ENCODE assay signal across 8 cellular contexts in the genomic region with DNA sequence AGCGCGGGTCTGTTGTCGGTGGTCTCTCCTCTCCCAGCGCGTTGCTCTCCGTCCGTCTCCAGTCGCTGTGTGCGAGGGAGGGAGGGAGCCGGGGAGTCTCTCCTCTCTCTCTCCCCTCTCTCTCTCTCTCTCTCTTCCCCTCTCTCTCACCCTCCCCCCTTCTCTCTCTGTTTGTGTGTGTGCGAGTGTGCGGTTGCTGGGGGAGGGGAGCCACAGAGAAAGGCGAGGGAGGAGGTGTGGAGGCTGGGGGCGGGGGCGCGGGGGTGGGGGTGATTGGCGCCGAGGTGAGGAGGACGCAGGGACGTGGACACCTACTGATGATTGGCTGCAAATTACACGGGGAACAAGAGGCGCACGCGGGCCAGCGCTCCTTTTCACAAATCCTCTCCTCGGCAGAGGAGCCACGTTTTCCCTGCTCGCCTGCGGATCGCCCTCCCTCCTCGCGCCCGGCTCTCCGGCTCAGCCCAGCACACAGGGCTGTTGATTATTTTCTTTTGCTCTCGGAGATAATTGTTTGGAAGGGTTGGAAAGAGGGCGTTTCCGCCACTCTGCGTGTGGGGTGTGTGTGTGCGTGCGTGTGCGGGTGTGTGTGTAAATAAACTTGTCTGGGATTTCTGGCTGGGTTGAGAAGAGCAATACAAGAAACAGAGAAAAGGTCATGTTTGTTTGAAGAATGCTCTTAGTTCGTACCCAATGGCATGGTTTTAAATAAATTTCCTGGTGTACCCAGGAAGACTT. TPM values are rescaled to one million over a fixed set of nuclear protein-coding genes. Genes with fewer than 3 reads are reported as not detected.
A peak's percentile ranks its signal among the peaks of the same experiment; 100 is the strongest.
DNase-seq lines count a peak whose midpoint lies in the region; ATAC-seq and TF ChIP-seq lines count a peak whose summit lies in the region.

A gene (minus strand): TSS at position 73 of the 738 bp plus-strand sequence. CDS start 3,092 bp downstream, outside the sequence.

- peaks cover 39% of the 10 kb centered on the region for H3K4me1 Mint-ChIP-seq in GM23338

- H4K20me1 ChIP-seq in GM23338 (replicated peaks; ENCODE audit: insufficient read depth), result no peaks in the 10 kb centered on the region

- H3K27me3 ChIP-seq in GM23338 (ENCODE audit: insufficient read depth), result peaks cover 31% of the 10 kb centered on the region
- no peaks in the 10 kb centered on the region for H3K27me3 ChIP-seq in upper lobe of left lung

- DNase-seq in ELR (ENCODE audit: low read depth) (peak; percentile 22), GM23338 (ENCODE audit: low spot score) (peak; percentile 94), NCI-H1930 (lab: John Stamatoyannopoulos, UW) (peak; percentile 69 to 79), epithelial cell of esophagus (ENCODE audit: low read depth) (peak; percentile 43), midbrain (lab: John Stamatoyannopoulos, UW) (peak; percentile 86), upper lobe of left lung (peak; percentile 69 to 80), CD1c-positive myeloid dendritic cell (ENCODE audit: extremely low spot score) (no peak)

- no peak for TF ChIP-seq EP300 in upper lobe of left lung (IDR thresholded peaks at IDR 0.05)

- peaks cover 13% of the 10 kb centered on the region; the same call in 1 of the 2 replicates for H3F3A ChIP-seq in GM23338 (replicated peaks; ENCODE audit: low read depth)

- peak within 1 kb of the TSS; percentile 88; the same call in 1 of the 2 replicates for H3K27ac ChIP-seq in GM23338 (ENCODE audit: low read depth)
- peak within 1 kb of the TSS; percentile 63 for H3K27ac ChIP-seq in VCaP
- H3K27ac ChIP-seq in upper lobe of left lung, result peak within 1 kb of the TSS in 3 of 4 donors; percentile 57 to 81 (median 64)

- peak in 1 of 4 donors; percentile 10 for TF ChIP-seq POLR2A in upper lobe of left lung (IDR thresholded peaks at IDR 0.05)

- no peaks in the 10 kb centered on the region for H3K36me3 Mint-ChIP-seq in GM23338 (ENCODE audit: low read depth)

- ATAC-seq in GM23338 (peak; percentile 53), upper lobe of left lung (ENCODE audit: low FRiP score in 2 of 2) (peak; percentile 73 to 82)

- no peaks in the 10 kb centered on the region; the same call in 2 of the 3 replicates for H3K9me3 Mint-ChIP-seq in GM23338

- H3K9me3 ChIP-seq in upper lobe of left lung, result no peaks in the 10 kb centered on the region

- H3K27me3 Mint-ChIP-seq in GM23338 (ENCODE audit: insufficient read depth, low read depth, poor library complexity), result peaks cover 27% of the 10 kb centered on the region

- H3K4me3 ChIP-seq in GM23338 (peak within 1 kb of the TSS; percentile 91), epithelial cell of esophagus (ENCODE audit: low read length) (peak within 1 kb of the TSS; percentile 41), upper lobe of left lung (peak within 1 kb of the TSS; percentile 20 to 54 (median 46))

- 1 to 2% methylated on average over 30 to 42 of the region's 42 CpGs for WGBS in upper lobe of left lung, 2 donors

- peak within 1 kb of the TSS; percentile 95 for H2AFZ ChIP-seq in GM23338

- H3K4me1 ChIP-seq in GM23338 (ENCODE audit: insufficient read depth) (peaks cover 35% of the 10 kb centered on the region), upper lobe of left lung (peaks cover 7 to 28% (median 10%) of the 10 kb centered on the region in 4 donors)

- H3K9me2 ChIP-seq in GM23338 (ENCODE audit: insufficient read depth), result no peaks in the 10 kb centered on the region

- peak within 1 kb of the TSS; percentile 91 for H3K4me3 Mint-ChIP-seq in GM23338

- peak within 1 kb of the TSS; percentile 93 for H3K4me2 ChIP-seq in GM23338

- no peaks in the 10 kb centered on the region for H3K79me2 ChIP-seq in GM23338 (replicated peaks; ENCODE audit: insufficient read depth)

- H3K36me3 ChIP-seq in GM23338 (ENCODE audit: insufficient read depth), result no peaks in the 10 kb centered on the region
- no peaks in the 10 kb centered on the region for H3K36me3 ChIP-seq in upper lobe of left lung

- H3K27ac Mint-ChIP-seq in GM23338, result peak within 1 kb of the TSS; percentile 90

- no peak for TF ChIP-seq CTCF in GM23338 (conservative IDR thresholded peaks at IDR 0.05; ENCODE audit: low read depth in 2 of 2)
- no peak for TF ChIP-seq CTCF in VCaP (conservative IDR thresholded peaks at IDR 0.05)
- TF ChIP-seq CTCF in epithelial cell of esophagus (IDR thresholded peaks at IDR 0.05; ENCODE audit: insufficient read depth, low read depth, low read length, missing control alignments), result no peak
- no peak for TF ChIP-seq CTCF in upper lobe of left lung (IDR thresholded peaks at IDR 0.05)

TF ChIP-seq in GM23338, 12 proteins besides CTCF, POLR2A, EP300 and RAD21:
- peak; percentile 71 for TF ChIP-seq CREB1 (CRISPR knock-in tag; IDR thresholded peaks at IDR 0.05; ENCODE audit: low read depth)
- TF ChIP-seq, protein P1, sequence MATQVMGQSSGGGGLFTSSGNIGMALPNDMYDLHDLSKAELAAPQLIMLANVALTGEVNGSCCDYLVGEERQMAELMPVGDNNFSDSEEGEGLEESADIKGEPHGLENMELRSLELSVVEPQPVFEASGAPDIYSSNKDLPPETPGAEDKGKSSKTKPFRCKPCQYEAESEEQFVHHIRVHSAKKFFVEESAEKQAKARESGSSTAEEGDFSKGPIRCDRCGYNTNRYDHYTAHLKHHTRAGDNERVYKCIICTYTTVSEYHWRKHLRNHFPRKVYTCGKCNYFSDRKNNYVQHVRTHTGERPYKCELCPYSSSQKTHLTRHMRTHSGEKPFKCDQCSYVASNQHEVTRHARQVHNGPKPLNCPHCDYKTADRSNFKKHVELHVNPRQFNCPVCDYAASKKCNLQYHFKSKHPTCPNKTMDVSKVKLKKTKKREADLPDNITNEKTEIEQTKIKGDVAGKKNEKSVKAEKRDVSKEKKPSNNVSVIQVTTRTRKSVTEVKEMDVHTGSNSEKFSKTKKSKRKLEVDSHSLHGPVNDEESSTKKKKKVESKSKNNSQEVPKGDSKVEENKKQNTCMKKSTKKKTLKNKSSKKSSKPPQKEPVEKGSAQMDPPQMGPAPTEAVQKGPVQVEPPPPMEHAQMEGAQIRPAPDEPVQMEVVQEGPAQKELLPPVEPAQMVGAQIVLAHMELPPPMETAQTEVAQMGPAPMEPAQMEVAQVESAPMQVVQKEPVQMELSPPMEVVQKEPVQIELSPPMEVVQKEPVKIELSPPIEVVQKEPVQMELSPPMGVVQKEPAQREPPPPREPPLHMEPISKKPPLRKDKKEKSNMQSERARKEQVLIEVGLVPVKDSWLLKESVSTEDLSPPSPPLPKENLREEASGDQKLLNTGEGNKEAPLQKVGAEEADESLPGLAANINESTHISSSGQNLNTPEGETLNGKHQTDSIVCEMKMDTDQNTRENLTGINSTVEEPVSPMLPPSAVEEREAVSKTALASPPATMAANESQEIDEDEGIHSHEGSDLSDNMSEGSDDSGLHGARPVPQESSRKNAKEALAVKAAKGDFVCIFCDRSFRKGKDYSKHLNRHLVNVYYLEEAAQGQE (IDR thresholded peaks at IDR 0.05; ENCODE audit: unreplicated experiment), result peak; percentile 28
- peak; percentile 45 for TF ChIP-seq POLR2AphosphoS5 (IDR thresholded peaks at IDR 0.05; ENCODE audit: low read depth)
- no peak for TF ChIP-seq STAT1 (IDR thresholded peaks at IDR 0.05; ENCODE audit: unreplicated experiment)
- no peak for TF ChIP-seq ZNF114 (CRISPR knock-in tag; IDR thresholded peaks at IDR 0.05)
TF ChIP-seq in GM23338: peak in this region for 3.

RNA-seq across cellular contexts. Expression of the gene that starts here (rescaled TPM):
- 3.0 and 3.9 TPM in 2 replicates for total RNA-seq in GM23338 (2014; rRNA removed; shearing (Covaris generic))
- polyA plus RNA-seq in GM23338 (2016; fragmentation: Nextera tagmentation; extraction: Ambion mirVana), result 1.6 and 4.3 TPM in 2 replicates
- total RNA-seq in upper lobe of left lung, result 1 to 10 TPM in 5 of 6 donors, under 1 TPM in 1; 0.46 to 3.1 (median 1.3) TPM

Comparison
In these comparisons a context has a peak if more than half of its experiments do, and no peak if none do; other contexts are left out.
1. H3K4me3 ChIP-seq: peak in every context shown above with its lines; median percentile 91 in GM23338; 46 in upper lobe of left lung; 41 in epithelial cell of esophagus.